22 cellular contexts compared by ENCODE assay signal in the genomic region with DNA sequence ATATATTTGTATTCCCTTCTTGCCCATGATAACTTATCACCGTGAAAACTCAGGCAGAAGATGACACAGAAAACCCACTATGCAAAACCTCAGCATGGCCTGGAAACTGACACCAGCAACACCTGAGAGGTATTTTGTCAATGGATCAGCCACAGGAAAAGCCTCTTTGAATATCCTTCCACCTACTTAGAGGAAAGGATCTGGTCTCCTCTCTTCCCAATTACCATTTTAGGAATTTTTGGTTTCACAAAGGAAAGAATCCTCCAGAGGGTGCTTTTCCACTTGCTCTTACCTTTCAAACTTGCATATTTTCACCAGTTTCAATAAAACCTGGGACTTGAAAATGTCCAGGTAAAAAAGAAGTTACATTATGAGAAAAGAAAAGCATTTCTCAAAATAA. TPM values are rescaled to one million over a fixed set of nuclear protein-coding genes. Genes with fewer than 3 reads are reported as not detected.
DNase-seq lines count a peak whose midpoint lies in the region; ATAC-seq, FAIRE-seq and TF ChIP-seq lines count a peak whose summit lies in the region.
"Had no signal": no experiment of that assay in that cellular context is flagged by ENCODE, and none has a peak within 500 bp of the region (broad histone marks: within the 10 kb centered on the region; RNA-seq: fewer than 3 reads in every experiment).

No MANE protein-coding gene starts in this region.

- H2BK5ac ChIP-seq in H1 (ENCODE audit: low read depth, low read length), result no peak overlapping the region

- 55% methylated on average over 1 of the region's 1 CpG for WGBS in HUES64
- 16% methylated on average over 1 of the region's 1 CpG; no CpG with 5 or more reads in 1 of the 2 experiments for WGBS in H1 (ENCODE audit: extremely low coverage in 1 of 2, insufficient coverage in 1 of 2, insufficient read length in 1 of 2, insufficient replicate concordance in 2 of 2, low coverage in 1 of 2, low lambda C conversion rate in 2 of 2, missing lambda C conversion rate in 1 of 2), 2 experiments

- H3K9me3 ChIP-seq in HUES64 (ENCODE audit: insufficient read depth, low read depth, low read length) (no peaks in the 10 kb centered on the region), H1 (ENCODE audit: insufficient read depth in 2 of 2, low read depth in 1 of 2, low read length in 1 of 2) (no peaks in the 10 kb centered on the region)
- H3K9me3 ChIP-seq: BE2C had no signal

- H3K4me2 ChIP-seq in H1 (ENCODE audit: insufficient read depth in 1 of 2, low read depth in 2 of 2, low read length in 2 of 2), result peak overlapping the region in 1 of 2 experiments; percentile 16; a peak in 1 of 4 replicates

- H3K4ac ChIP-seq in H1 (replicated peaks; ENCODE audit: insufficient read length, low read depth, low read length), result no peak overlapping the region

- no peak overlapping the region for H2BK120ac ChIP-seq in H1 (replicated peaks; ENCODE audit: low read depth, low read length)

- no peak overlapping the region for H2BK12ac ChIP-seq in H1 (ENCODE audit: low read depth, low read length)

- no peak overlapping the region for H2BK20ac ChIP-seq in H1 (ENCODE audit: low read length)

- H3K27ac ChIP-seq in HUES64 (ENCODE audit: low read depth, low read length), result peak overlapping the region; percentile 28; the same call in 1 of the 2 replicates
- H3K27ac ChIP-seq in H1 (ENCODE audit: low read depth, low read length), result no peak overlapping the region
- H3K27ac ChIP-seq: HL-60 had no signal

- no peaks in the 10 kb centered on the region for H3K79me1 ChIP-seq in H1 (ENCODE audit: low read depth, low read length)

- POLR2A ChIA-PET in H1 (lab: Charles Lee; ENCODE audit: partially characterized antibody), result no interaction called here

- no peak for TF ChIP-seq POLR2A in H1 (IDR thresholded peaks at IDR 0.05; ENCODE audit: control extremely low read depth in 1 of 2, low read depth in 2 of 2, low read length in 2 of 2)

- H3K4me1 ChIP-seq in HUES64 (ENCODE audit: insufficient read depth, low read length) (peaks cover 13% of the 10 kb centered on the region), H1 (replicated peaks in 1 of 4; ENCODE audit: control insufficient read depth in 3 of 4, insufficient read depth in 4 of 4, low read length in 3 of 4) (peaks cover 1 to 4% (median 2%) of the 10 kb centered on the region in 4 experiments; a peak in 1 of 7 replicates)
- H3K4me1 ChIP-seq: BE2C had no signal

- H4K91ac ChIP-seq in H1 (replicated peaks; ENCODE audit: insufficient read length, low read length), result no peak overlapping the region

- CTCF ChIA-PET in H1 (lab: Charles Lee; ENCODE audit: partially characterized antibody), result no interaction called here

- no peak overlapping the region for H3K9ac ChIP-seq in HUES64 (ENCODE audit: low read depth, low read length)
- no peak overlapping the region for H3K9ac ChIP-seq in H1 (replicated peaks in 1 of 4; ENCODE audit: extremely low read depth in 1 of 4, low read depth in 3 of 4, low read length in 3 of 4)

- no peak overlapping the region for H2AK5ac ChIP-seq in H1 (ENCODE audit: low read depth, low read length)

- ATAC-seq in GM19324 (IDR thresholded peaks at IDR 0.05; ENCODE audit: low FRiP score, unreplicated experiment) (no peak), HG03442 (IDR thresholded peaks at IDR 0.05; ENCODE audit: unreplicated experiment) (no peak)
- ATAC-seq: GM12878 had no signal

- H3K36me3 ChIP-seq in H7 (replicated peaks; ENCODE audit: control insufficient read depth, insufficient read depth, low read length) (no peaks in the 10 kb centered on the region), HUES64 (ENCODE audit: insufficient read depth, low read length) (no peaks in the 10 kb centered on the region), H1 (ENCODE audit: control insufficient read depth in 2 of 4, insufficient read depth in 4 of 4, low read length in 3 of 4) (no peaks in the 10 kb centered on the region)
- H3K36me3 ChIP-seq: BE2C had no signal

- no peak overlapping the region for H3K4me3 ChIP-seq in H7 (ENCODE audit: insufficient read depth, low read depth, low read length)
- H3K4me3 ChIP-seq in HUES64 (ENCODE audit: low read length), result no peak overlapping the region
- H3K4me3 ChIP-seq in H1 (ENCODE audit: extremely low read depth in 1 of 4, insufficient read depth in 2 of 4, low read depth in 3 of 4, low read length in 4 of 4), result peak overlapping the region in 1 of 4 experiments; percentile 2; a peak in 1 of 8 replicates
- H3K4me3 ChIP-seq: GM12878 had no signal

- no peak overlapping the region for H2BK15ac ChIP-seq in H1 (ENCODE audit: low read length)

- H4K8ac ChIP-seq in H1 (ENCODE audit: extremely low read depth, insufficient read depth, low read length), result no peak overlapping the region

- TF ChIP-seq RAD21 in H1 (IDR thresholded peaks at IDR 0.05 in 1 of 2, conservative IDR thresholded peaks at IDR 0.05 in 1 of 2; ENCODE audit: low read depth in 2 of 2, low read length in 2 of 2), result no peak

- no peaks in the 10 kb centered on the region for H4K20me1 ChIP-seq in H1 (replicated peaks in 1 of 2; ENCODE audit: control insufficient read depth in 1 of 2, insufficient read depth in 2 of 2, low read length in 2 of 2)

- no peak for TF ChIP-seq EP300 in H1 (IDR thresholded peaks at IDR 0.05; ENCODE audit: borderline replicate concordance in 1 of 2, low read depth in 2 of 2, low read length in 2 of 2)

- no peak overlapping the region for H3K23ac ChIP-seq in H1 (ENCODE audit: insufficient read length)

- H3K27me3 ChIP-seq in H7 (ENCODE audit: control insufficient read depth, insufficient read depth, low read length) (no peaks in the 10 kb centered on the region), HUES64 (ENCODE audit: insufficient read depth, low read length) (no peaks in the 10 kb centered on the region), H1 (replicated peaks in 1 of 4; ENCODE audit: control insufficient read depth in 3 of 4, extremely low read depth in 1 of 4, insufficient read depth in 3 of 4, low read length in 3 of 4) (no peaks in the 10 kb centered on the region; a peak in 1 of 7 replicates)
- H3K27me3 ChIP-seq: BE2C had no signal

- H3K23me2 ChIP-seq in H1 (ENCODE audit: low read depth, low read length), result no peaks in the 10 kb centered on the region

- TF ChIP-seq CTCF in H1 (IDR thresholded peaks at IDR 0.05; ENCODE audit: control extremely low read depth in 1 of 3, insufficient read depth in 1 of 3, low read depth in 1 of 3, low read length in 3 of 3), result no peak

- FAIRE-seq in H1 (lab: Jason Lieb, UNC), result peak; percentile 92
- FAIRE-seq: GM12878 had no signal

- DNase-seq in H7 (peak; percentile 63), H1 (ENCODE audit: low read depth in 1 of 2, low spot score in 2 of 2) (no peak), iPS-NIHi7 (ENCODE audit: extremely low spot score) (peak; percentile 53), SIG-M5 (lab: John Stamatoyannopoulos, UW) (no peak)
- DNase-seq: ACHN; BE2C; C1 segment of cervical spinal cord; CD4-positive, CD25-positive, alpha-beta regulatory T cell; CD8-positive, alpha-beta memory T cell; COR-L47; DMS 273 treated with DMSO at 0.1 percent for 48 hours; DMS53; DND-41; EL; H9; KG1 had no signal

- H3K79me2 ChIP-seq in H1 (ENCODE audit: control insufficient read depth in 1 of 2, insufficient read depth in 2 of 2, low read length in 2 of 2), result no peaks in the 10 kb centered on the region

- no peak overlapping the region for H3K14ac ChIP-seq in H1 (ENCODE audit: insufficient read length)

- H3K56ac ChIP-seq in H1 (replicated peaks; ENCODE audit: insufficient read length, low read depth, low read length), result no peak overlapping the region

- H2AFZ ChIP-seq in H1 (ENCODE audit: low read length), result no peak overlapping the region

- H3K18ac ChIP-seq in H1 (ENCODE audit: extremely low read depth, low read length), result no peak overlapping the region; the same call in 1 of the 2 replicates

- no peak overlapping the region for H4K5ac ChIP-seq in H1 (ENCODE audit: insufficient read length, low read depth, low read length)

TF ChIP-seq in H1, 55 proteins besides CTCF, POLR2A, EP300 and RAD21 (continues in another document):
- no peak for TF ChIP-seq GABPA (IDR thresholded peaks at IDR 0.05; ENCODE audit: borderline replicate concordance, insufficient read depth, low read length)
- no peak for TF ChIP-seq KDM5A (IDR thresholded peaks at IDR 0.05; ENCODE audit: low read length)
- no peak for TF ChIP-seq TAF1 (IDR thresholded peaks at IDR 0.05; ENCODE audit: low read depth, low read length)
- TF ChIP-seq FOSL1 (IDR thresholded peaks at IDR 0.05; ENCODE audit: insufficient read depth, low read depth, low read length), result no peak
- no peak for TF ChIP-seq EGR1 (IDR thresholded peaks at IDR 0.05; ENCODE audit: borderline replicate concordance, low read depth, low read length)
- TF ChIP-seq RBBP5 (IDR thresholded peaks at IDR 0.05; ENCODE audit: borderline replicate concordance, low read depth, low read length), result no peak
- TF ChIP-seq SIX5 (IDR thresholded peaks at IDR 0.05; ENCODE audit: low read depth, low read length), result no peak
- 0 out of 4 replicates have a peak, but pooled peaks of 1 of the 2 experiments have one; percentile 43 for TF ChIP-seq HDAC2 (IDR thresholded peaks at IDR 0.05; ENCODE audit: borderline replicate concordance in 1 of 2, low read depth in 2 of 2, low read length in 2 of 2)

RNA-seq across cellular contexts. Expression of a gene that starts 20.0 kb away (rescaled TPM):
- 0.15 and 0.28 TPM in 2 replicates for total RNA-seq in H7 (2014; rRNA removed; shearing (Covaris generic))
- 10.8 TPM for polyA plus RNA-seq in HUES64 (2013, experiment 1 of 2)
- 26.2 TPM for polyA plus RNA-seq in HUES64 (2013, experiment 2 of 2)
- total RNA-seq in H1 (2021; fragmentation: NEBNext Ultra II Directional; extraction: Animal tissue kit (Norgen Biotek cat#: 25700)), result 0.63 and 1.2 TPM in 2 replicates
- polyA plus RNA-seq in H1 (2011; rRNA removed), result 0.17 and 0.30 TPM in 2 replicates
- 0.14 TPM for polyA plus RNA-seq in H1 (2011; cell fraction: cytosol; rRNA removed)
- 0.54 TPM for polyA plus RNA-seq in H1 (2011; cell fraction: nucleus; rRNA removed)
- 0.17 to 0.47 TPM (median 0.33 TPM) in 4 replicates for polyA plus RNA-seq in H1 (2012, experiment 1 of 2)
- polyA plus RNA-seq in H1 (2012, experiment 2 of 2), result not detected
- polyA plus RNA-seq in H1 (2013, experiment 1 of 2), result 0.16 TPM
- polyA plus RNA-seq in H1 (2013, experiment 2 of 2), result 0.09 TPM
- polyA minus RNA-seq in H1 (2011; rRNA and poly(A)+ RNA removed), result 0.24 and 1.2 TPM in 2 replicates
- polyA minus RNA-seq in H1 (2011; cell fraction: cytosol; rRNA and poly(A)+ RNA removed), result not detected
- 1.5 TPM for polyA minus RNA-seq in H1 (2011; cell fraction: nucleus; rRNA and poly(A)+ RNA removed)
- total RNA-seq: CD8-positive, alpha-beta memory T cell; G401 had no signal
- polyA plus RNA-seq: CD4-positive, CD25-positive, alpha-beta regulatory T cell; CD8-positive, alpha-beta memory T cell had no signal

Comparison
In these comparisons a context has a peak if more than half of its experiments do, and no peak if none do; other contexts are left out.
1. DNase-seq: peak in H7 (single experiment) and iPS-NIHi7 (single experiment); none in H1 (0 of 2) and SIG-M5 (single experiment).